Comparison of ENCODE assay signal across 32 cellular contexts in the genomic region with DNA sequence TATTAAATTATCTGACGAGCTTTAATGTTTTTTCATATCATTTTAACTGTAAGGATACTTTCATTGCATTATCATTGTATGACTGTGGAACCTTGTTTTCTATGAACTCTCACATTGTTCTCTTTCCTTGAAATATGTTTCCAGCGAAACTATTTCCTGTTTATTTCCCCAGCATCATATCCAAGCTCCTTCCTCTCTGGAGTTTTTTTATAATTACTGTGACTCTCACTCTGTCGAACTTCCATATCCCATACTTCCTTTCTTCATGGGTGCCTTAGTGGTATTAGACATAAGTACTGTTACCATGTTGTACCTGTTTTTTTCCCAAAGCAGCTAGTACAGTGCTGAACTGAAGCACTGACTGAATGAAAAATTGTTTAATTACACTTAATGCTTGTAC.
DNase-seq lines count a peak whose midpoint lies in the region; ATAC-seq, FAIRE-seq and TF ChIP-seq lines count a peak whose summit lies in the region.
"Had no signal": no experiment of that assay in that cellular context is flagged by ENCODE, and none has a peak within 500 bp of the region (broad histone marks: within the 10 kb centered on the region; RNA-seq: fewer than 3 reads in every experiment).

No MANE protein-coding gene starts in this region.

- peaks cover 16% of the 10 kb centered on the region for H3K9me3 Mint-ChIP-seq in GM23338

- CTCF ChIA-PET in HepG2 (lab: Yijun Ruan, JAX; ENCODE audit: low intra/inter-chr PET ratio, low total read pairs) = no interaction called here

- H4K20me1 ChIP-seq in HepG2 (ENCODE audit: insufficient read depth, low read length) (no peaks in the 10 kb centered on the region), GM23338 (replicated peaks; ENCODE audit: insufficient read depth) (no peaks in the 10 kb centered on the region)
- H4K20me1 ChIP-seq: BLaER1; BLaER1 treated with 17β-estradiol and CSF1 and Interleukin-3, amounts not matched to agents 10 nM and 100 nM had no signal

- in situ Hi-C loops in HepG2 (cut with HindIII; ENCODE audit: extremely low pct_ligation_motif_present, low pct_unique_long_range_greater_than_20kb) = no loop called here

- no peaks in the 10 kb centered on the region for H3K4me1 ChIP-seq in right lobe of liver
- no peaks in the 10 kb centered on the region for H3K4me1 ChIP-seq in HepG2 (ENCODE audit: insufficient read depth, low read length)
- no peaks in the 10 kb centered on the region for H3K4me1 ChIP-seq in GM23338 (ENCODE audit: insufficient read depth)
- H3K4me1 ChIP-seq: A549, BE2C, BLaER1, Caco-2 had no signal

- BruUV-seq in HepG2 (replicated peaks; lab: Mats Ljungman, UMichigan) = no TSS peak

- WGBS in right lobe of liver (ENCODE audit: insufficient coverage, low coverage, low lambda C conversion rate, missing lambda C conversion rate) = 26% methylated on average over 3 of the region's 3 CpGs
- WGBS in HepG2 (ENCODE audit: low lambda C conversion rate) = under 1% methylated on average over 3 of the region's 3 CpGs

- H3K4me2 ChIP-seq in HepG2 (ENCODE audit: low read depth, low read length) (no peak overlapping the region), GM23338 (no peak overlapping the region)
- H3K4me2 ChIP-seq: A549; BLaER1; BLaER1 treated with 17β-estradiol and CSF1 and Interleukin-3, amounts not matched to agents 10 nM and 100 nM had no signal

- no peak overlapping the region for H3K4me3 Mint-ChIP-seq in GM23338
- H3K4me3 Mint-ChIP-seq: B cell; CD14-positive monocyte; CD4-positive, alpha-beta memory T cell; CD4-positive, alpha-beta T cell; CD4-positive, CD25-positive, alpha-beta regulatory T cell; CD8-positive, alpha-beta memory T cell; CD8-positive, alpha-beta T cell had no signal

- no peak for DNase-seq in right lobe of liver
- DNase-seq in HepG2 (ENCODE audit: low spot score) = no peak
- no peak for DNase-seq in GM23338 (ENCODE audit: low spot score)
- DNase-seq in DMS53 treated with DMSO at 0.1 percent for 48 hours (lab: John Stamatoyannopoulos, UW; ENCODE audit: unreplicated experiment) = no peak
- DNase-seq: 8988T; ACHN; AML-193; BE2C; C1 segment of cervical spinal cord; Caco-2; Calu3; CD4-positive, alpha-beta memory T cell; CD4-positive, alpha-beta T cell; CD4-positive, CD25-positive, alpha-beta regulatory T cell; CD8-positive, alpha-beta memory T cell; CD8-positive, alpha-beta T cell; COR-L47; DMS 273 treated with DMSO at 0.1 percent for 48 hours; DMS153; DMS53; DMS79; DMS79 treated with DMSO at 0.1 percent for 48 hours; DND-41; EL had no signal

- H3K9me2 ChIP-seq in GM23338 (ENCODE audit: insufficient read depth) = no peaks in the 10 kb centered on the region

- no peak overlapping the region for H3K27ac Mint-ChIP-seq in GM23338
- H3K27ac Mint-ChIP-seq: B cell; CD14-positive monocyte; CD4-positive, alpha-beta memory T cell; CD4-positive, alpha-beta T cell; CD4-positive, CD25-positive, alpha-beta regulatory T cell; CD8-positive, alpha-beta memory T cell; CD8-positive, alpha-beta T cell had no signal

- H3K9ac ChIP-seq in HepG2 (ENCODE audit: insufficient read depth, low read depth, low read length) = no peak overlapping the region
- H3K9ac ChIP-seq: BLaER1; BLaER1 treated with 17β-estradiol and CSF1 and Interleukin-3, amounts not matched to agents 10 nM and 100 nM had no signal

- no peak overlapping the region for H2AFZ ChIP-seq in HepG2 (ENCODE audit: low read length)
- peak overlapping the region; percentile 28; the same call in 1 of the 2 replicates for H2AFZ ChIP-seq in GM23338

- no peak for TF ChIP-seq RAD21 in HepG2 (CRISPR knock-in tag; IDR thresholded peaks at IDR 0.05)

- no peak for TF ChIP-seq CTCF in right lobe of liver (IDR thresholded peaks at IDR 0.05)
- TF ChIP-seq CTCF in HepG2 (CRISPR knock-in tag; IDR thresholded peaks at IDR 0.05) = no peak
- no peak for TF ChIP-seq CTCF in GM23338 (conservative IDR thresholded peaks at IDR 0.05; ENCODE audit: low read depth in 2 of 2)

- no peak for FAIRE-seq in HepG2 (lab: Jason Lieb, UNC)
- FAIRE-seq: A204.1, A549 had no signal

- ATAC-seq in right lobe of liver (peak in 3 of 4 donors; percentile 41 to 75 (median 65)), HepG2 (no peak), GM23338 (no peak)
- ATAC-seq: A549; CD8-positive, alpha-beta T cell had no signal

- H3K4me1 Mint-ChIP-seq in GM23338 = peaks cover 5% of the 10 kb centered on the region; the same call in 1 of the 3 replicates
- H3K4me1 Mint-ChIP-seq: B cell; CD14-positive monocyte; CD4-positive, alpha-beta memory T cell; CD4-positive, CD25-positive, alpha-beta regulatory T cell; CD8-positive, alpha-beta memory T cell had no signal

- TF ChIP-seq EP300 in HepG2 (IDR thresholded peaks at IDR 0.05; ENCODE audit: low read depth in 2 of 2, low read length in 2 of 2) (no peak), HepG2 (CRISPR knock-in tag; IDR thresholded peaks at IDR 0.05; ENCODE audit: borderline replicate concordance) (no peak)

- H3F3A ChIP-seq in GM23338 (replicated peaks; ENCODE audit: low read depth) = no peaks in the 10 kb centered on the region

- H3K27me3 ChIP-seq in right lobe of liver (no peaks in the 10 kb centered on the region), HepG2 (ENCODE audit: control insufficient read depth in 1 of 2, insufficient read depth in 2 of 2, low read length in 2 of 2) (no peaks in the 10 kb centered on the region), GM23338 (ENCODE audit: insufficient read depth) (no peaks in the 10 kb centered on the region)
- H3K27me3 ChIP-seq: BE2C; BLaER1; BLaER1 treated with 17β-estradiol and CSF1 and Interleukin-3, amounts not matched to agents 10 nM and 100 nM had no signal

- no peak overlapping the region for H3K27ac ChIP-seq in right lobe of liver
- no peak overlapping the region for H3K27ac ChIP-seq in HepG2 (ENCODE audit: extremely low read length, insufficient read depth, low read length)
- no peak overlapping the region for H3K27ac ChIP-seq in GM23338 (ENCODE audit: low read depth)
- H3K27ac ChIP-seq: 22Rv1; A549; BLaER1; BLaER1 treated with 17β-estradiol and CSF1 and Interleukin-3, amounts not matched to agents 10 nM and 100 nM; C4-2B had no signal

- H3K9me3 ChIP-seq in right lobe of liver = no peaks in the 10 kb centered on the region
- H3K9me3 ChIP-seq in HepG2 (ENCODE audit: low read length) = no peaks in the 10 kb centered on the region
- H3K9me3 ChIP-seq: A549, BE2C, Caco-2 had no signal

- no peaks in the 10 kb centered on the region for H3K27me3 Mint-ChIP-seq in GM23338 (ENCODE audit: insufficient read depth, low read depth, poor library complexity)
- H3K27me3 Mint-ChIP-seq: B cell; CD4-positive, alpha-beta memory T cell; CD4-positive, alpha-beta T cell; CD4-positive, CD25-positive, alpha-beta regulatory T cell; CD8-positive, alpha-beta memory T cell had no signal

- TF ChIP-seq POLR2A in right lobe of liver (IDR thresholded peaks at IDR 0.05) (no peak), HepG2 (IDR thresholded peaks at IDR 0.05; ENCODE audit: insufficient read depth in 1 of 2, low read depth in 2 of 2, low read length in 2 of 2) (no peak)

- no peak overlapping the region for H3K4me3 ChIP-seq in right lobe of liver
- no peak overlapping the region for H3K4me3 ChIP-seq in HepG2 (replicated peaks in 1 of 3; ENCODE audit: insufficient read depth in 1 of 3, low read depth in 2 of 3, low read length in 3 of 3)
- no peak overlapping the region for H3K4me3 ChIP-seq in GM23338
- H3K4me3 ChIP-seq: A549; BLaER1; BLaER1 treated with 17β-estradiol and CSF1 and Interleukin-3, amounts not matched to agents 10 nM and 100 nM had no signal

- intact Hi-C loops in right lobe of liver (cut with DNase I) = no loop called here
- intact Hi-C loops in HepG2 (cut with micrococcal nuclease; ENCODE audit: unreplicated experiment) = no loop called here

- no peaks in the 10 kb centered on the region for H3K36me3 ChIP-seq in right lobe of liver
- H3K36me3 ChIP-seq in HepG2 (replicated peaks in 1 of 2; ENCODE audit: control insufficient read depth in 1 of 2, insufficient read depth in 2 of 2, low read length in 2 of 2) = no peaks in the 10 kb centered on the region
- no peaks in the 10 kb centered on the region for H3K36me3 ChIP-seq in GM23338 (ENCODE audit: insufficient read depth)
- H3K36me3 ChIP-seq: BE2C; BLaER1; BLaER1 treated with 17β-estradiol and CSF1 and Interleukin-3, amounts not matched to agents 10 nM and 100 nM had no signal

- no peaks in the 10 kb centered on the region for H3K79me2 ChIP-seq in HepG2 (ENCODE audit: insufficient read depth, low read length)
- H3K79me2 ChIP-seq in GM23338 (replicated peaks; ENCODE audit: insufficient read depth) = no peaks in the 10 kb centered on the region

- POLR2A ChIA-PET in HepG2 (lab: Yijun Ruan, JAX) = no interaction called here

- H3K36me3 Mint-ChIP-seq in GM23338 (ENCODE audit: low read depth) = peaks cover 6% of the 10 kb centered on the region
- H3K36me3 Mint-ChIP-seq: CD14-positive monocyte; CD4-positive, alpha-beta memory T cell; CD4-positive, CD25-positive, alpha-beta regulatory T cell; CD8-positive, alpha-beta memory T cell; CD8-positive, alpha-beta T cell had no signal

TF ChIP-seq in HepG2, 621 proteins besides CTCF, POLR2A, EP300 and RAD21 (continues in another document):
- no peak for TF ChIP-seq ZNF331 (CRISPR knock-in tag; IDR thresholded peaks at IDR 0.05)
- TF ChIP-seq SIX1 (CRISPR knock-in tag; IDR thresholded peaks at IDR 0.05; ENCODE audit: borderline replicate concordance) = no peak
- no peak for TF ChIP-seq MBD4 (IDR thresholded peaks at IDR 0.05; ENCODE audit: borderline replicate concordance, low read length)

TF ChIP-seq in GM23338, 12 proteins besides CTCF, POLR2A, EP300 and RAD21 (continues in another document):
- TF ChIP-seq JUNB (IDR thresholded peaks at IDR 0.05; ENCODE audit: unreplicated experiment) (no peak), POLR2AphosphoS5 (IDR thresholded peaks at IDR 0.05; ENCODE audit: low read depth) (no peak), STAT1 (IDR thresholded peaks at IDR 0.05; ENCODE audit: unreplicated experiment) (no peak), NANOG (IDR thresholded peaks at IDR 0.05; ENCODE audit: borderline replicate concordance) (no peak)
- TF ChIP-seq, protein P1, sequence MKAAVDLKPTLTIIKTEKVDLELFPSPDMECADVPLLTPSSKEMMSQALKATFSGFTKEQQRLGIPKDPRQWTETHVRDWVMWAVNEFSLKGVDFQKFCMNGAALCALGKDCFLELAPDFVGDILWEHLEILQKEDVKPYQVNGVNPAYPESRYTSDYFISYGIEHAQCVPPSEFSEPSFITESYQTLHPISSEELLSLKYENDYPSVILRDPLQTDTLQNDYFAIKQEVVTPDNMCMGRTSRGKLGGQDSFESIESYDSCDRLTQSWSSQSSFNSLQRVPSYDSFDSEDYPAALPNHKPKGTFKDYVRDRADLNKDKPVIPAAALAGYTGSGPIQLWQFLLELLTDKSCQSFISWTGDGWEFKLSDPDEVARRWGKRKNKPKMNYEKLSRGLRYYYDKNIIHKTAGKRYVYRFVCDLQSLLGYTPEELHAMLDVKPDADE (IDR thresholded peaks at IDR 0.05) = no peak

Comparison
In these comparisons a context has a peak if more than half of its experiments do, and no peak if none do; other contexts are left out.
1. ATAC-seq: peak in right lobe of liver (3 of 4); none in HepG2 (single experiment) and GM23338 (single experiment).